27 cellular contexts compared by ENCODE assay signal in genomic region chr12:69036533-69036932, GRCh38.
A peak's percentile ranks its signal among the peaks of the same experiment; 100 is the strongest.
DNase-seq lines count a peak whose midpoint lies in the region; ATAC-seq, FAIRE-seq and TF ChIP-seq lines count a peak whose summit lies in the region.
"Had no signal": no experiment of that assay in that cellular context is flagged by ENCODE, and none has a peak within 500 bp of the region (broad histone marks: within the 10 kb centered on the region; RNA-seq: fewer than 3 reads in every experiment).

No MANE protein-coding gene starts in this region.

- H2AFZ ChIP-seq in SK-N-SH (ENCODE audit: low read depth) (peak overlapping the region; percentile 78; the same call in 1 of the 2 replicates), neural progenitor cell (replicated peaks) (peak overlapping the region; percentile 77), PC-9 (no peak overlapping the region; the same call in 1 of the 2 replicates)

- H4K20me1 ChIP-seq in SK-N-SH (ENCODE audit: insufficient read depth) = no peaks in the 10 kb centered on the region
- no peaks in the 10 kb centered on the region for H4K20me1 ChIP-seq in neural progenitor cell (ENCODE audit: low read depth)
- H4K20me1 ChIP-seq in PC-9 (ENCODE audit: insufficient read depth) = peaks cover 4% of the 10 kb centered on the region

- no peaks in the 10 kb centered on the region for H3K36me3 Mint-ChIP-seq in neural progenitor cell
- H3K36me3 Mint-ChIP-seq: CD8-positive, alpha-beta memory T cell had no signal

- H3F3A ChIP-seq in SK-N-SH (replicated peaks; ENCODE audit: insufficient read depth) = no peaks in the 10 kb centered on the region
- H3F3A ChIP-seq in neural progenitor cell (ENCODE audit: low read depth) = no peaks in the 10 kb centered on the region
- no peaks in the 10 kb centered on the region for H3F3A ChIP-seq in PC-9 (ENCODE audit: insufficient read depth, low read depth)

- H3K4me3 Mint-ChIP-seq in neural progenitor cell = no peak overlapping the region
- H3K4me3 Mint-ChIP-seq: B cell; CD8-positive, alpha-beta memory T cell had no signal

- FAIRE-seq in pancreas (lab: Jason Lieb, UNC) = no peak
- FAIRE-seq: GM12891 had no signal

- H3K9ac ChIP-seq in SK-N-SH (no peak overlapping the region), colonic mucosa (ENCODE audit: low read depth in 2 of 2, low read length in 2 of 2) (no peak overlapping the region), neural progenitor cell (no peak overlapping the region)

- no peaks in the 10 kb centered on the region for H3K9me3 ChIP-seq in SK-N-SH
- H3K9me3 ChIP-seq in colonic mucosa = no peaks in the 10 kb centered on the region
- no peaks in the 10 kb centered on the region for H3K9me3 ChIP-seq in neural progenitor cell (ENCODE audit: low read depth)
- no peaks in the 10 kb centered on the region for H3K9me3 ChIP-seq in pancreas
- no peaks in the 10 kb centered on the region; the same call in 1 of the 2 replicates for H3K9me3 ChIP-seq in PC-9 (ENCODE audit: insufficient read depth, low read depth)

- CTCF ChIA-PET in SK-N-SH (lab: Yijun Ruan, JAX) = no interaction called here
- CTCF ChIA-PET in PC-9 (lab: Charles Lee) = no interaction called here

- H3K4me1 Mint-ChIP-seq in neural progenitor cell = no peaks in the 10 kb centered on the region
- H3K4me1 Mint-ChIP-seq: B cell; CD8-positive, alpha-beta memory T cell had no signal

- ATAC-seq in SK-N-SH treated with all-trans-retinoic acid at 6 μM for 48 hours (no peak), left lobe of liver (peak; percentile 17), pancreas (no peak)
- ATAC-seq: PC-3 had no signal

- H3K9me2 ChIP-seq in SK-N-SH = no peaks in the 10 kb centered on the region
- H3K9me2 ChIP-seq in PC-9 (ENCODE audit: insufficient read depth) = no peaks in the 10 kb centered on the region

- H3K36me3 ChIP-seq in SK-N-SH (replicated peaks in 1 of 2; ENCODE audit: control insufficient read depth in 1 of 2, insufficient read depth in 2 of 2, low read length in 1 of 2) (no peaks in the 10 kb centered on the region), colonic mucosa (no peaks in the 10 kb centered on the region), neural progenitor cell (no peaks in the 10 kb centered on the region), pancreas (no peaks in the 10 kb centered on the region), PC-9 (ENCODE audit: low read depth) (no peaks in the 10 kb centered on the region)

- TF ChIP-seq EP300 in SK-N-SH (IDR thresholded peaks at IDR 0.05; ENCODE audit: borderline replicate concordance in 1 of 2, low read depth in 1 of 2, low read length in 1 of 2) = no peak

- WGBS in SK-N-SH (ENCODE audit: low lambda C conversion rate) = 64% methylated on average over 7 of the region's 7 CpGs
- 79 to 82% methylated on average over 7 of the region's 7 CpGs for WGBS in pancreas, 2 donors

- BruUV-seq in PC-9 (replicated peaks; lab: Mats Ljungman, UMichigan) = no TSS peak

- H3K27ac Mint-ChIP-seq in neural progenitor cell = peak overlapping the region; percentile 53
- H3K27ac Mint-ChIP-seq: B cell; CD8-positive, alpha-beta memory T cell had no signal

- no peak for TF ChIP-seq RAD21 in SK-N-SH (IDR thresholded peaks at IDR 0.05; ENCODE audit: low read length)

- H3K4me3 ChIP-seq in SK-N-SH (ENCODE audit: low read depth in 2 of 2, low read length in 1 of 2) (no peak overlapping the region), colonic mucosa (no peak overlapping the region), neural progenitor cell (no peak overlapping the region), pancreas (no peak overlapping the region), PC-9 (no peak overlapping the region)

- peaks cover 2% of the 10 kb centered on the region for H3K27me3 Mint-ChIP-seq in neural progenitor cell (ENCODE audit: insufficient read depth, low read depth)

- intact Hi-C loops in colonic mucosa (cut with DNase I) (no loop called here), pancreas (cut with DNase I) (no loop called here), PC-9 (cut with micrococcal nuclease; ENCODE audit: unreplicated experiment) (no loop called here)

- DNase-seq in SK-N-SH (no peak), colonic mucosa (no peak), left lobe of liver (ENCODE audit: low spot score) (no peak), neural progenitor cell (ENCODE audit: low spot score) (no peak), pancreas (no peak), PC-9 (no peak), NCI-H345 (lab: John Stamatoyannopoulos, UW) (no peak)
- DNase-seq: CD8-positive, alpha-beta memory T cell; DMS 273 treated with DMSO at 0.1 percent for 48 hours; GF-D8; GOT3; HCEC 1CT; NCI-H1092; NCI-H1417 treated with DMSO at 0.1 percent for 48 hours; NCI-H1694 treated with DMSO at 0.1 percent for 48 hours; NCI-H2081; NCI-H2227 treated with DMSO at 0.1 percent for 48 hours; NCI-H510A; NCI-H69; PC-3; Right ventricle myocardium superior; SW 1271 had no signal

- H3K27me3 ChIP-seq in SK-N-SH (ENCODE audit: insufficient read depth) (no peaks in the 10 kb centered on the region), colonic mucosa (no peaks in the 10 kb centered on the region), neural progenitor cell (no peaks in the 10 kb centered on the region), pancreas (no peaks in the 10 kb centered on the region), PC-9 (ENCODE audit: insufficient read depth, low read depth) (no peaks in the 10 kb centered on the region)

- H3K79me2 ChIP-seq in SK-N-SH (ENCODE audit: insufficient read depth) (no peaks in the 10 kb centered on the region), neural progenitor cell (ENCODE audit: low read depth) (no peaks in the 10 kb centered on the region), PC-9 (ENCODE audit: low read depth) (no peaks in the 10 kb centered on the region)

- POLR2A ChIA-PET in SK-N-SH (lab: Yijun Ruan, JAX) = no interaction called here
- POLR2A ChIA-PET in PC-9 (lab: Charles Lee; ENCODE audit: unreplicated experiment) = no interaction called here

- no peaks in the 10 kb centered on the region for H3K4me1 ChIP-seq in SK-N-SH (ENCODE audit: control insufficient read depth in 1 of 2, insufficient read depth in 2 of 2, low read depth in 1 of 2, low read length in 1 of 2)
- H3K4me1 ChIP-seq in colonic mucosa = peaks cover 4% of the 10 kb centered on the region
- peaks cover 3% of the 10 kb centered on the region for H3K4me1 ChIP-seq in neural progenitor cell
- H3K4me1 ChIP-seq in pancreas = peaks cover 0 to 5% (median 0%) of the 10 kb centered on the region in 3 donors
- no peaks in the 10 kb centered on the region for H3K4me1 ChIP-seq in PC-9 (replicated peaks; ENCODE audit: insufficient read depth)

- H3K27ac ChIP-seq in SK-N-SH (ENCODE audit: low read depth in 2 of 2, low read length in 1 of 2) (no peak overlapping the region), colonic mucosa (peak overlapping the region; percentile 37), neural progenitor cell (no peak overlapping the region), pancreas (no peak overlapping the region), PC-9 (no peak overlapping the region)
- H3K27ac ChIP-seq: 22Rv1, C4-2B had no signal

- H3K4me2 ChIP-seq in SK-N-SH (no peak overlapping the region), neural progenitor cell (no peak overlapping the region), PC-9 (no peak overlapping the region)

- TF ChIP-seq CTCF in SK-N-SH (IDR thresholded peaks at IDR 0.05) (no peak), colonic mucosa (IDR thresholded peaks at IDR 0.05) (no peak), neural progenitor cell (IDR thresholded peaks at IDR 0.05) (no peak), pancreas (IDR thresholded peaks at IDR 0.05) (no peak), PC-9 (conservative IDR thresholded peaks at IDR 0.05) (no peak)

- H3K9me3 Mint-ChIP-seq in neural progenitor cell = no peaks in the 10 kb centered on the region
- H3K9me3 Mint-ChIP-seq: CD8-positive, alpha-beta memory T cell had no signal

TF ChIP-seq in SK-N-SH, 30 proteins besides CTCF, POLR2A, EP300 and RAD21:
- TF ChIP-seq SMC3 (IDR thresholded peaks at IDR 0.05; ENCODE audit: low read depth, low read length) (no peak), IRF3 (IDR thresholded peaks at IDR 0.05; ENCODE audit: low read depth, low read length) (no peak)

TF ChIP-seq in SK-N-SH treated with all-trans-retinoic acid at 6 μM for 48 hours, 23 proteins besides CTCF, POLR2A, EP300 and RAD21:
- TF ChIP-seq ESRRG (CRISPR knock-in tag; IDR thresholded peaks at IDR 0.05) (no peak), TSHZ2 (CRISPR knock-in tag; IDR thresholded peaks at IDR 0.05) (no peak), CSDC2 (CRISPR knock-in tag; IDR thresholded peaks at IDR 0.05) (no peak), RARB (CRISPR knock-in tag; IDR thresholded peaks at IDR 0.05) (no peak)
